ENCODE assay signal across 8 cellular contexts in genomic region chr1:144102051-144102745, GRCh38.
A peak's percentile ranks its signal among the peaks of the same experiment; 100 is the strongest.
DNase-seq lines count a peak whose midpoint lies in the region; ATAC-seq and TF ChIP-seq lines count a peak whose summit lies in the region.
"Not testable (repeated sequence)": the region's sequence is repeated elsewhere in the genome, so short reads cannot be mapped to it uniquely, and the experiment has no call there.

No MANE protein-coding gene starts in this region.

- CTCF ChIA-PET in activated CD4-positive, alpha-beta T cell treated with anti-CD3 and anti-CD28 coated beads for 36 hours (lab: Charles Lee); naive thymus-derived CD4-positive, alpha-beta T cell (lab: Charles Lee): not testable (repeated sequence)

- ATAC-seq in activated CD4-positive, alpha-beta T cell treated with anti-CD3 and anti-CD28 coated beads for 36 hours; activated T-cell treated with anti-CD3 and anti-CD28 coated beads, Interleukin-2, amount 50 U/mL, for 72 hours (replicated peaks in 1 of 2); naive thymus-derived CD4-positive, alpha-beta T cell: not testable (repeated sequence)
- peak; percentile 13 for ATAC-seq in central memory CD8-positive, alpha-beta T cell (replicated peaks; ENCODE audit: extremely low read depth, poor library complexity, severe bottlenecking)
- peak in 1 of 8 donors; percentile 72 for ATAC-seq in heart right ventricle

- intact Hi-C loops in activated CD4-positive, alpha-beta T cell treated with anti-CD3 and anti-CD28 coated beads for 36 hours (cut with DNase I, micrococcal nuclease); heart right ventricle (cut with DNase I); naive thymus-derived CD4-positive, alpha-beta T cell (cut with micrococcal nuclease): not testable (repeated sequence)

- H3K4me1 Mint-ChIP-seq in activated CD4-positive, alpha-beta T cell treated with anti-CD3 and anti-CD28 coated beads for 36 hours; activated T-cell treated with anti-CD3 and anti-CD28 coated beads, Interleukin-2, amount 50 U/mL, for 72 hours (ENCODE audit: low read depth); central memory CD8-positive, alpha-beta T cell; naive thymus-derived CD4-positive, alpha-beta T cell; type B pancreatic cell (ENCODE audit: unreplicated experiment): not testable (repeated sequence)

- not testable (repeated sequence) for H3K9me3 ChIP-seq in heart right ventricle; naive thymus-derived CD4-positive, alpha-beta T cell (ENCODE audit: control insufficient read depth in 2 of 3, low read length in 3 of 3)

- not testable (repeated sequence) for H3K36me3 ChIP-seq in heart right ventricle; naive thymus-derived CD4-positive, alpha-beta T cell (ENCODE audit: control insufficient read depth in 2 of 3, insufficient read depth in 3 of 3, low read length in 3 of 3)

- H3K4me3 Mint-ChIP-seq in activated CD4-positive, alpha-beta T cell treated with anti-CD3 and anti-CD28 coated beads for 36 hours; activated T-cell treated with anti-CD3 and anti-CD28 coated beads, Interleukin-2, amount 50 U/mL, for 72 hours; central memory CD8-positive, alpha-beta T cell; naive thymus-derived CD4-positive, alpha-beta T cell; type B pancreatic cell: not testable (repeated sequence)

- H3K27me3 Mint-ChIP-seq in activated CD4-positive, alpha-beta T cell treated with anti-CD3 and anti-CD28 coated beads for 36 hours; activated T-cell treated with anti-CD3 and anti-CD28 coated beads, Interleukin-2, amount 50 U/mL, for 72 hours (ENCODE audit: low read depth); central memory CD8-positive, alpha-beta T cell; naive thymus-derived CD4-positive, alpha-beta T cell; type B pancreatic cell: not testable (repeated sequence)

- POLR2A ChIA-PET in activated CD4-positive, alpha-beta T cell treated with anti-CD3 and anti-CD28 coated beads for 36 hours (lab: Charles Lee); naive thymus-derived CD4-positive, alpha-beta T cell (lab: Charles Lee): not testable (repeated sequence)

- H3K4me3 ChIP-seq in heart right ventricle; naive thymus-derived CD4-positive, alpha-beta T cell (ENCODE audit: low read length): not testable (repeated sequence)

- 74 to 75% methylated on average over 3 of the region's 3 CpGs for WGBS in heart right ventricle, 2 donors

- H3K27ac ChIP-seq in heart right ventricle; naive thymus-derived CD4-positive, alpha-beta T cell (ENCODE audit: low read depth, low read length): not testable (repeated sequence)

- not testable (repeated sequence) for H3K27ac Mint-ChIP-seq in activated CD4-positive, alpha-beta T cell treated with anti-CD3 and anti-CD28 coated beads for 36 hours; activated T-cell treated with anti-CD3 and anti-CD28 coated beads, Interleukin-2, amount 50 U/mL, for 72 hours; central memory CD8-positive, alpha-beta T cell (ENCODE audit: low read depth); naive thymus-derived CD4-positive, alpha-beta T cell; type B pancreatic cell

- H3K27me3 ChIP-seq in heart right ventricle; naive thymus-derived CD4-positive, alpha-beta T cell (ENCODE audit: control insufficient read depth in 2 of 2, insufficient read depth in 2 of 2, low read length in 2 of 2): not testable (repeated sequence)

- not testable (repeated sequence) for TF ChIP-seq CTCF in heart right ventricle (IDR thresholded peaks at IDR 0.05); type B pancreatic cell (conservative IDR thresholded peaks at IDR 0.05)

- not testable (repeated sequence) for H3K4me1 ChIP-seq in heart right ventricle; naive thymus-derived CD4-positive, alpha-beta T cell (ENCODE audit: control insufficient read depth in 2 of 2, insufficient read depth in 2 of 2, low read length in 2 of 2)

- not testable (repeated sequence) for H3K36me3 Mint-ChIP-seq in activated CD4-positive, alpha-beta T cell treated with anti-CD3 and anti-CD28 coated beads for 36 hours (ENCODE audit: low read depth); activated T-cell treated with anti-CD3 and anti-CD28 coated beads, Interleukin-2, amount 50 U/mL, for 72 hours (ENCODE audit: insufficient read depth in 2 of 2); central memory CD8-positive, alpha-beta T cell (ENCODE audit: insufficient read depth); naive thymus-derived CD4-positive, alpha-beta T cell; type B pancreatic cell

- DNase-seq in M059J (ENCODE audit: low read depth) (peak; percentile 3), heart right ventricle (peak; percentile 13 to 20), type B pancreatic cell (ENCODE audit: extremely low spot score, unreplicated experiment) (peak; percentile 80)
- peak; percentile 14 for DNase-seq in activated CD4-positive, alpha-beta T cell treated with anti-CD3 and anti-CD28 coated beads for 36 hours
- peak; percentile 2 for DNase-seq in activated T-cell treated with anti-CD3 and anti-CD28 coated beads, Interleukin-2, amount 50 U/mL, for 72 hours
- peak in 1 of 2 donors; percentile 11 for DNase-seq in central memory CD8-positive, alpha-beta T cell (ENCODE audit: low spot score in 2 of 2)
- DNase-seq in naive thymus-derived CD4-positive, alpha-beta T cell, result peak in 5 of 9 donors; percentile 1 to 24 (median 9)
- peak; percentile 0 for DNase-seq in stimulated activated CD4-positive, alpha-beta T cell treated with anti-CD3 and anti-CD28 coated beads, Interleukin-12 subunit alpha, Interleukin-12 subunit beta, amount 100 ng/mL, for 4 hours

- H3K9me3 Mint-ChIP-seq in activated CD4-positive, alpha-beta T cell treated with anti-CD3 and anti-CD28 coated beads for 36 hours (ENCODE audit: low read depth); activated T-cell treated with anti-CD3 and anti-CD28 coated beads, Interleukin-2, amount 50 U/mL, for 72 hours; central memory CD8-positive, alpha-beta T cell; naive thymus-derived CD4-positive, alpha-beta T cell; type B pancreatic cell: not testable (repeated sequence)
